Comparison of ENCODE assay signal across 8 cellular contexts in genomic region chr5:10856646-10857332, GRCh38.
DNase-seq lines count a peak whose midpoint lies in the region; ATAC-seq and TF ChIP-seq lines count a peak whose summit lies in the region.

No MANE protein-coding gene starts in this region.

- DNase-seq in 8988T: peak; percentile 77
- DNase-seq in GM13976 (ENCODE audit: low spot score): peak; percentile 48
- peak; percentile 48 for DNase-seq in NOMO-1 treated with DMSO at 0.1 percent for 48 hours (lab: John Stamatoyannopoulos, UW; ENCODE audit: unreplicated experiment)
- DNase-seq in astrocyte of the cerebellum (ENCODE audit: low read depth): peak; percentile 85
- DNase-seq in iPS-NIHi11 (ENCODE audit: low spot score): peak; percentile 77
- peak; percentile 27 to 29 for DNase-seq in stimulated activated CD4-positive, alpha-beta T cell treated with anti-CD3 and anti-CD28 coated beads, Interleukin-2, amount 100 ng/mL, for 48 hours

- peak; percentile 69 for TF ChIP-seq CTCF in GM13976 (IDR thresholded peaks at IDR 0.05; ENCODE audit: borderline replicate concordance, control extremely low read depth, extremely low read depth, insufficient read depth, missing control alignments)
- peak; percentile 98 for TF ChIP-seq CTCF in astrocyte of the cerebellum (IDR thresholded peaks at IDR 0.05; ENCODE audit: low read depth, low read length, missing control alignments)

- no peak overlapping the region for H3K4me3 ChIP-seq in astrocyte of the cerebellum (ENCODE audit: low read depth, low read length)

- ATAC-seq in HG02981 (IDR thresholded peaks at IDR 0.05; ENCODE audit: unreplicated experiment) (no peak), GM21825 (IDR thresholded peaks at IDR 0.05; ENCODE audit: unreplicated experiment) (no peak)

- in situ Hi-C loops in GM13976 (cut with MboI; ENCODE audit: low sequenced_read_pairs, unreplicated experiment) (no loop called here), astrocyte of the cerebellum (cut with HindIII; ENCODE audit: low sequenced_read_pairs) (loop anchor here (10.0 to 25.0 kb wide), 3 partner anchors 102 to 394 kb away; no protein-coding TSS in a partner anchor)

Comparison
In these comparisons a context has a peak if more than half of its experiments do, and no peak if none do; other contexts are left out.
1. DNase-seq: peak in every context shown above with its lines; median percentile 85 in astrocyte of the cerebellum; 77 in 8988T; 77 in iPS-NIHi11; 48 in GM13976; 48 in NOMO-1 treated with DMSO at 0.1 percent for 48 hours; 28 in stimulated activated CD4-positive, alpha-beta T cell treated with anti-CD3 and anti-CD28 coated beads, Interleukin-2, amount 100 ng/mL, for 48 hours.